In genomic region chr7:150378115-150378852, GRCh38 we compare ENCODE assay signal across 1 cellular context.
TF ChIP-seq lines count a peak whose summit lies in the region.

No MANE protein-coding gene starts in this region.

TF ChIP-seq in HepG2, 621 proteins besides CTCF, POLR2A, EP300 and RAD21 (continued from another document and continues in another):
- TF ChIP-seq RNF219 (CRISPR knock-in tag; IDR thresholded peaks at IDR 0.05): no peak
- no peak for TF ChIP-seq GABPA (IDR thresholded peaks at IDR 0.05; ENCODE audit: low read depth, low read length)
- TF ChIP-seq GABPA (CRISPR knock-in tag; IDR thresholded peaks at IDR 0.05; ENCODE audit: low read depth): no peak
- peak; percentile 53; the same call in 1 of the 2 replicates for TF ChIP-seq ZNF232 (CRISPR knock-in tag; IDR thresholded peaks at IDR 0.05; ENCODE audit: borderline replicate concordance)
- no peak; the same call in 1 of the 2 replicates for TF ChIP-seq CBFB (CRISPR knock-in tag; IDR thresholded peaks at IDR 0.05)
- 0 out of 2 replicates have a peak, but pooled peaks have one; percentile 25 for TF ChIP-seq TFE3 (CRISPR knock-in tag; IDR thresholded peaks at IDR 0.05)
- peak; percentile 34; the same call in 1 of the 2 replicates for TF ChIP-seq SOX5 (CRISPR knock-in tag; IDR thresholded peaks at IDR 0.05; ENCODE audit: borderline replicate concordance)
- peak; percentile 40; the same call in 1 of the 2 replicates for TF ChIP-seq HNF4G (IDR thresholded peaks at IDR 0.05; ENCODE audit: borderline replicate concordance, low read depth, low read length)
- TF ChIP-seq HNF4G (CRISPR knock-in tag; IDR thresholded peaks at IDR 0.05; ENCODE audit: borderline replicate concordance, low read depth): no peak
- no peak for TF ChIP-seq LRRFIP1 (CRISPR knock-in tag; conservative IDR thresholded peaks at IDR 0.05)
- TF ChIP-seq RNF2 (conservative IDR thresholded peaks at IDR 0.05; ENCODE audit: low read depth): no peak
- TF ChIP-seq ZNF138 (CRISPR knock-in tag; IDR thresholded peaks at IDR 0.05; ENCODE audit: low read depth): no peak
- no peak for TF ChIP-seq ATF5 (CRISPR knock-in tag; IDR thresholded peaks at IDR 0.05; ENCODE audit: low read depth)
- TF ChIP-seq ZNF709 (CRISPR knock-in tag; IDR thresholded peaks at IDR 0.05): no peak
- TF ChIP-seq BCL6 (CRISPR knock-in tag; IDR thresholded peaks at IDR 0.05): no peak
- TF ChIP-seq ZNF563 (CRISPR knock-in tag; IDR thresholded peaks at IDR 0.05): no peak; the same call in 1 of the 2 replicates
- TF ChIP-seq THRA (CRISPR knock-in tag; IDR thresholded peaks at IDR 0.05; ENCODE audit: borderline replicate concordance): no peak
- peak; percentile 26; the same call in 1 of the 2 replicates for TF ChIP-seq ZBTB20 (CRISPR knock-in tag; IDR thresholded peaks at IDR 0.05; ENCODE audit: borderline replicate concordance, low read depth)
- TF ChIP-seq ZFP41 (CRISPR knock-in tag; IDR thresholded peaks at IDR 0.05; ENCODE audit: borderline replicate concordance): no peak
- peak; percentile 33 for TF ChIP-seq ASH2L (IDR thresholded peaks at IDR 0.05; ENCODE audit: insufficient read length, low read depth, low read length)
- TF ChIP-seq ZNF670 (CRISPR knock-in tag; IDR thresholded peaks at IDR 0.05; ENCODE audit: borderline replicate concordance): 0 out of 2 replicates have a peak, but pooled peaks have one; percentile 31
- 0 out of 2 replicates have a peak, but pooled peaks have one; percentile 59 for TF ChIP-seq ZNF598 (CRISPR knock-in tag; IDR thresholded peaks at IDR 0.05; ENCODE audit: borderline replicate concordance)
- no peak for TF ChIP-seq ZNF580 (CRISPR knock-in tag; IDR thresholded peaks at IDR 0.05; ENCODE audit: borderline replicate concordance, low read depth)
- TF ChIP-seq ZNF337 (CRISPR knock-in tag; IDR thresholded peaks at IDR 0.05; ENCODE audit: borderline replicate concordance, low read depth): no peak
- no peak for TF ChIP-seq ZSCAN5A (CRISPR knock-in tag; IDR thresholded peaks at IDR 0.05; ENCODE audit: borderline replicate concordance)
- no peak for TF ChIP-seq ZNF335 (CRISPR knock-in tag; IDR thresholded peaks at IDR 0.05)
- TF ChIP-seq HDAC1 (CRISPR knock-in tag; IDR thresholded peaks at IDR 0.05): peak; percentile 58; the same call in 1 of the 2 replicates
- TF ChIP-seq HNRNPK (IDR thresholded peaks at IDR 0.05; ENCODE audit: low read depth, low read length, poor library complexity, severe bottlenecking): no peak
- peak; percentile 19; the same call in 1 of the 2 replicates for TF ChIP-seq ZNF678 (CRISPR knock-in tag; IDR thresholded peaks at IDR 0.05)
- no peak for TF ChIP-seq KDM3A (CRISPR knock-in tag; IDR thresholded peaks at IDR 0.05; ENCODE audit: low read depth)
- no peak for TF ChIP-seq TCF7 (IDR thresholded peaks at IDR 0.05; ENCODE audit: low read depth)
- TF ChIP-seq ZC3H13 (CRISPR knock-in tag; IDR thresholded peaks at IDR 0.05): no peak
- TF ChIP-seq ZNF430 (CRISPR knock-in tag; IDR thresholded peaks at IDR 0.05): peak; percentile 35; the same call in 1 of the 2 replicates
- no peak; the same call in 1 of the 2 replicates for TF ChIP-seq KDM5A (IDR thresholded peaks at IDR 0.05; ENCODE audit: borderline replicate concordance, low read length)
- TF ChIP-seq ZNF329 (CRISPR knock-in tag; IDR thresholded peaks at IDR 0.05; ENCODE audit: low read depth): no peak
- TF ChIP-seq ZNF558 (CRISPR knock-in tag; IDR thresholded peaks at IDR 0.05; ENCODE audit: borderline replicate concordance): peak; percentile 58; the same call in 1 of the 2 replicates
- peak; percentile 1; the same call in 1 of the 2 replicates for TF ChIP-seq SMC3 (IDR thresholded peaks at IDR 0.05; ENCODE audit: low read length)
- TF ChIP-seq THAP8 (CRISPR knock-in tag; IDR thresholded peaks at IDR 0.05; ENCODE audit: borderline replicate concordance): no peak
- no peak for TF ChIP-seq EHMT2 (IDR thresholded peaks at IDR 0.05; ENCODE audit: borderline replicate concordance, low read depth, low read length)
- 0 out of 2 replicates have a peak, but pooled peaks have one; percentile 25 for TF ChIP-seq MTA1 (CRISPR knock-in tag; IDR thresholded peaks at IDR 0.05; ENCODE audit: borderline replicate concordance)
- no peak for TF ChIP-seq ZKSCAN5 (CRISPR knock-in tag; IDR thresholded peaks at IDR 0.05)
- peak; percentile 35; the same call in 1 of the 2 replicates for TF ChIP-seq SIX4 (CRISPR knock-in tag; IDR thresholded peaks at IDR 0.05)
- no peak for TF ChIP-seq ZNF724P (CRISPR knock-in tag; IDR thresholded peaks at IDR 0.05; ENCODE audit: borderline replicate concordance)
- TF ChIP-seq ZBTB25 (CRISPR knock-in tag; IDR thresholded peaks at IDR 0.05): 0 out of 2 replicates have a peak, but pooled peaks have one; percentile 20
- TF ChIP-seq POGK (CRISPR knock-in tag; conservative IDR thresholded peaks at IDR 0.05): no peak; the same call in 1 of the 2 replicates
- peak; percentile 45; the same call in 1 of the 2 replicates for TF ChIP-seq RXRB (CRISPR knock-in tag; IDR thresholded peaks at IDR 0.05; ENCODE audit: borderline replicate concordance)
- no peak for TF ChIP-seq SYNCRIP (IDR thresholded peaks at IDR 0.05; ENCODE audit: insufficient read depth, low read depth, low read length)
- TF ChIP-seq NR2F6 (IDR thresholded peaks at IDR 0.05): no peak
- TF ChIP-seq NR2F6 (CRISPR knock-in tag; IDR thresholded peaks at IDR 0.05): peak; percentile 21; the same call in 1 of the 2 replicates
- TF ChIP-seq IRF2 (CRISPR knock-in tag; IDR thresholded peaks at IDR 0.05): peak; percentile 27; the same call in 1 of the 2 replicates
- TF ChIP-seq ZNF292 (CRISPR knock-in tag; IDR thresholded peaks at IDR 0.05; ENCODE audit: borderline replicate concordance, low read depth): no peak
- no peak for TF ChIP-seq PBX2 (CRISPR knock-in tag; IDR thresholded peaks at IDR 0.05)
- TF ChIP-seq FOXA3 (CRISPR knock-in tag; IDR thresholded peaks at IDR 0.05): peak; percentile 70
- no peak for TF ChIP-seq MAFK (conservative IDR thresholded peaks at IDR 0.05 in 1 of 2, IDR thresholded peaks at IDR 0.05 in 1 of 2; ENCODE audit: low read length in 2 of 2)
